ENCODE assay signal across 25 cellular contexts in the genomic region with DNA sequence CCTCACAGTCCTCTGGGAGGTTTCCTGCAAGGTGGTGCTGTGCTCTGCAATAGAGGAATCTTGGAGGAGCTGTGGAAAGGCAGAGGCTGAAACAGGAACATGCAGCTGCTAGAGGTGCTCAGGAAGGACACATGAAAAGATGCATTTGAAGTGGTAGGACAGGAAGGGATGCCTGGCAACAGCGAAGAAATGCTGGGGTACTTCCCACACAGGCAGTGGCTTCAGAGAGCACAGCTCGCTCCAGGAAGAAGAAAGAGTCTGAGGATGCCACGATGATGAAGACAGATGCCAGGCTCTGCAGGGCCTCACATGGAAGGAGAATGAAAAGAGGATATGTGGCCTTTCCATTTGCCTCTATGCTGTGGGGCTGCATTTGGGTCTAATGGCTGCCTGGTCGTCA.
"Had no signal": no experiment of that assay in that cellular context is flagged by ENCODE, and none has a peak within 500 bp of the region (broad histone marks: within the 10 kb centered on the region; RNA-seq: fewer than 3 reads in every experiment).

No MANE protein-coding gene starts in this region.

- H2AFZ ChIP-seq: hepatocyte had no signal

- DNase-seq: islet precursor cell; left ventricle myocardium inferior; mesendoderm; naive B cell; nucleus accumbens; pancreas; posterior cingulate gyrus; retina; right cardiac atrium; sigmoid colon; small intestine; spleen; stimulated activated CD4-positive, alpha-beta T cell treated with anti-CD3 and anti-CD28 coated beads, Interleukin-4, amount 100 ng/mL, for 24 hours; stimulated activated naive CD4-positive, alpha-beta T cell treated with Interleukin-2 at 50 U/mL for 16 hours; stimulated activated naive CD8-positive, alpha-beta T cell treated with anti-CD3 and anti-CD28 coated beads, Interleukin-15, amount 100 ng/mL, for 72 hours; substantia nigra; transverse colon; upper lobe of left lung had no signal

- H3K4me2 ChIP-seq: hepatocyte had no signal

- H3K36me3 ChIP-seq: left ventricle myocardium inferior, pancreas, prostate gland, sigmoid colon, spleen, transverse colon, upper lobe of left lung, vagina had no signal

- H3K4me3 ChIP-seq: hepatocyte, left ventricle myocardium inferior, lung, pancreas, prostate gland, sigmoid colon, spleen, transverse colon, upper lobe of left lung, vagina had no signal

- H3K4me1 Mint-ChIP-seq: mesothelial cell of epicardium; naive B cell; stimulated activated memory B cell treated with anti-CD40 and anti-IgM and Interleukin-4, amounts not matched to agents 10 μg/mL and 1 μg/mL and 100 μg/mL, for 72 hours; stimulated activated naive CD8-positive, alpha-beta T cell treated with anti-CD3 and anti-CD28 coated beads, Interleukin-15, amount 100 ng/mL, for 72 hours had no signal

- H3K79me2 ChIP-seq: hepatocyte had no signal

- H3K36me3 Mint-ChIP-seq: mesothelial cell of epicardium; naive B cell; natural killer cell treated with Interleukin-12 subunit alpha and Interleukin-12 subunit beta and Interleukin-15 and Interleukin-18, amount 100 ng/mL, for 72 hours; stimulated activated memory B cell treated with anti-CD40 and anti-IgM and Interleukin-4, amounts not matched to agents 10 μg/mL and 1 μg/mL and 100 μg/mL, for 72 hours had no signal

- H3K9me3 Mint-ChIP-seq: mesothelial cell of epicardium; naive B cell; natural killer cell treated with Interleukin-12 subunit alpha and Interleukin-12 subunit beta and Interleukin-15 and Interleukin-18, amount 100 ng/mL, for 72 hours; stimulated activated memory B cell treated with anti-CD40 and anti-IgM and Interleukin-4, amounts not matched to agents 10 μg/mL and 1 μg/mL and 100 μg/mL, for 72 hours; stimulated activated naive CD8-positive, alpha-beta T cell treated with anti-CD3 and anti-CD28 coated beads, Interleukin-15, amount 100 ng/mL, for 72 hours had no signal

- H3K9me3 ChIP-seq: left ventricle myocardium inferior, pancreas, prostate gland, sigmoid colon, spleen, transverse colon, upper lobe of left lung, vagina had no signal

- H3K27ac ChIP-seq: hepatocyte, left ventricle myocardium inferior, pancreas, prostate gland, sigmoid colon, spleen, transverse colon, upper lobe of left lung, vagina had no signal

- H3K4me1 ChIP-seq: left ventricle myocardium inferior, pancreas, prostate gland, spleen, vagina had no signal

- H3K27ac Mint-ChIP-seq: mesothelial cell of epicardium; naive B cell; natural killer cell treated with Interleukin-12 subunit alpha and Interleukin-12 subunit beta and Interleukin-15 and Interleukin-18, amount 100 ng/mL, for 72 hours; stimulated activated memory B cell treated with anti-CD40 and anti-IgM and Interleukin-4, amounts not matched to agents 10 μg/mL and 1 μg/mL and 100 μg/mL, for 72 hours; stimulated activated naive CD8-positive, alpha-beta T cell treated with anti-CD3 and anti-CD28 coated beads, Interleukin-15, amount 100 ng/mL, for 72 hours had no signal

- H3K4me3 Mint-ChIP-seq: mesothelial cell of epicardium; naive B cell; natural killer cell treated with Interleukin-12 subunit alpha and Interleukin-12 subunit beta and Interleukin-15 and Interleukin-18, amount 100 ng/mL, for 72 hours; stimulated activated memory B cell treated with anti-CD40 and anti-IgM and Interleukin-4, amounts not matched to agents 10 μg/mL and 1 μg/mL and 100 μg/mL, for 72 hours; stimulated activated naive CD8-positive, alpha-beta T cell treated with anti-CD3 and anti-CD28 coated beads, Interleukin-15, amount 100 ng/mL, for 72 hours had no signal

- H3K27me3 ChIP-seq: hepatocyte, pancreas, sigmoid colon, transverse colon, upper lobe of left lung, vagina had no signal

- FAIRE-seq: pancreas, small intestine had no signal

- ATAC-seq: natural killer cell treated with Interleukin-12 subunit alpha and Interleukin-12 subunit beta and Interleukin-15 and Interleukin-18, amount 100 ng/mL, for 72 hours; pancreas; right cardiac atrium; stimulated activated memory B cell treated with anti-CD40 and anti-IgM and Interleukin-4, amounts not matched to agents 10 μg/mL and 1 μg/mL and 100 μg/mL, for 72 hours; stimulated activated naive CD8-positive, alpha-beta T cell treated with anti-CD3 and anti-CD28 coated beads, Interleukin-15, amount 100 ng/mL, for 72 hours had no signal
